In genomic region chr10:95391164-95391563, GRCh38 we compare ENCODE assay signal across 30 cellular contexts.
DNase-seq lines count a peak whose midpoint lies in the region; ATAC-seq and TF ChIP-seq lines count a peak whose summit lies in the region.
"Had no signal": no experiment of that assay in that cellular context is flagged by ENCODE, and none has a peak within 500 bp of the region (broad histone marks: within the 10 kb centered on the region; RNA-seq: fewer than 3 reads in every experiment).

No MANE protein-coding gene starts in this region.

- no peak overlapping the region for H3K9ac ChIP-seq in BLaER1

- no peak for ATAC-seq in gastrocnemius medialis
- ATAC-seq: activated CD4-positive, CD25-positive, alpha-beta regulatory T cell treated with anti-CD3 and anti-CD28 coated beads, Interleukin-2, amount 50 U/mL, for 24 hours; activated CD8-positive, alpha-beta memory T cell treated with anti-CD3 and anti-CD28 coated beads, Interleukin-2, amount 10 ng/mL, durations not matched to agents 7 days and 5 days; activated T-cell treated with anti-CD3 and anti-CD28 coated beads, Interleukin-2, amount 50 U/mL, for 4 hours; HepG2; Panc1; stimulated activated naive B cell treated with anti-CD40 and anti-IgM and Interleukin-4, amounts not matched to agents 10 μg/mL and 1 μg/mL and 100 μg/mL, for 72 hours had no signal

- peaks cover 100% of the 10 kb centered on the region for H4K20me1 ChIP-seq in BLaER1

- no peak for TF ChIP-seq EP300 in esophagus muscularis mucosa (IDR thresholded peaks at IDR 0.05)

- intact Hi-C loops in esophagus muscularis mucosa (cut with DNase I), result no loop called here
- intact Hi-C loops in gastrocnemius medialis (cut with DNase I; ENCODE audit: low total_unique reads), result loop anchor here (2.0 kb wide), 1 partner anchor 14 kb away; no protein-coding TSS in a partner anchor
- intact Hi-C loops in prostate gland (cut with DNase I), result no loop called here

- H3K4me2 ChIP-seq in BLaER1, result peak overlapping the region; percentile 57
- H3K4me2 ChIP-seq: A549, GM23338 had no signal

- TF ChIP-seq POLR2A in esophagus muscularis mucosa (IDR thresholded peaks at IDR 0.05; ENCODE audit: low read depth) (no peak), gastrocnemius medialis (IDR thresholded peaks at IDR 0.05) (no peak), prostate gland (IDR thresholded peaks at IDR 0.05) (no peak)

- H3K36me3 ChIP-seq in BLaER1 (peaks cover 97% of the 10 kb centered on the region), esophagus muscularis mucosa (peaks cover 27 to 77% (median 74%) of the 10 kb centered on the region in 4 donors), gastrocnemius medialis (peaks cover 0 to 32% of the 10 kb centered on the region in 2 donors), prostate gland (no peaks in the 10 kb centered on the region)
- H3K36me3 ChIP-seq: uterus had no signal

- WGBS in esophagus muscularis mucosa, result 20% methylated on average over 1 of the region's 1 CpG
- 40% methylated on average over 1 of the region's 1 CpG for WGBS in prostate gland

- no peak for TF ChIP-seq CTCF in esophagus muscularis mucosa (IDR thresholded peaks at IDR 0.05)
- TF ChIP-seq CTCF in gastrocnemius medialis (IDR thresholded peaks at IDR 0.05 in 4 of 5, conservative IDR thresholded peaks at IDR 0.05 in 1 of 5), result no peak
- no peak for TF ChIP-seq CTCF in prostate gland (IDR thresholded peaks at IDR 0.05)

- H3K4me1 ChIP-seq in BLaER1 (peaks cover 88% of the 10 kb centered on the region), esophagus muscularis mucosa (peaks cover 93 to 99% (median 96%) of the 10 kb centered on the region in 4 donors), gastrocnemius medialis (peaks cover 31% of the 10 kb centered on the region in 2 donors), prostate gland (replicated peaks) (peaks cover 5% of the 10 kb centered on the region)

- H3K4me3 ChIP-seq in BLaER1 (no peak overlapping the region), esophagus muscularis mucosa (no peak overlapping the region), gastrocnemius medialis (no peak overlapping the region), prostate gland (no peak overlapping the region)
- H3K4me3 ChIP-seq: A549, GM23338, testis, uterus had no signal

- H3K27me3 ChIP-seq in BLaER1 (no peaks in the 10 kb centered on the region), esophagus muscularis mucosa (no peaks in the 10 kb centered on the region), gastrocnemius medialis (no peaks in the 10 kb centered on the region), prostate gland (replicated peaks; ENCODE audit: insufficient read depth) (no peaks in the 10 kb centered on the region)
- H3K27me3 ChIP-seq: testis, uterus had no signal

- H3K9me3 ChIP-seq in BLaER1, result no peaks in the 10 kb centered on the region
- H3K9me3 ChIP-seq in esophagus muscularis mucosa, result no peaks in the 10 kb centered on the region
- no peaks in the 10 kb centered on the region for H3K9me3 ChIP-seq in gastrocnemius medialis
- no peaks in the 10 kb centered on the region for H3K9me3 ChIP-seq in prostate gland
- H3K9me3 ChIP-seq: A549, testis, uterus had no signal

- H3K27ac ChIP-seq in BLaER1, result no peak overlapping the region
- peak overlapping the region; percentile 67 to 97 (median 86) for H3K27ac ChIP-seq in esophagus muscularis mucosa (replicated peaks in 1 of 4)
- peak overlapping the region; percentile 91 to 98 (median 97) for H3K27ac ChIP-seq in gastrocnemius medialis
- H3K27ac ChIP-seq in prostate gland, result no peak overlapping the region
- H3K27ac ChIP-seq: A549, testis had no signal

- in situ Hi-C loops in gastrocnemius medialis (cut with MboI; ENCODE audit: low sequenced_read_pairs in 4 of 4) (no loop called here), KBM-7 (cut with MboI; ENCODE audit: low pct_unique_long_range_greater_than_20kb, low sequenced_read_pairs) (no loop called here)

- DNase-seq in NCI-H82 treated with DMSO at 0.1 percent for 48 hours (lab: John Stamatoyannopoulos, UW; ENCODE audit: unreplicated experiment), result peak; percentile 44
- DNase-seq in esophagus muscularis mucosa (ENCODE audit: extremely low spot score), result no peak
- DNase-seq in gastrocnemius medialis, result no peak
- DNase-seq in globus pallidus (ENCODE audit: low spot score), result no peak
- no peak for DNase-seq in KBM-7
- DNase-seq in prostate gland (ENCODE audit: low spot score), result no peak
- DNase-seq in DMS153 treated with DMSO at 0.1 percent for 48 hours (lab: John Stamatoyannopoulos, UW; ENCODE audit: unreplicated experiment), result no peak
- DNase-seq: activated CD4-positive, alpha-beta T cell treated with anti-CD3 and anti-CD28 coated beads, Interleukin-2, amount 50 U/mL, for 4 hours; activated CD8-positive, alpha-beta memory T cell treated with anti-CD3 and anti-CD28 coated beads, Interleukin-2, amount 10 ng/mL, durations not matched to agents 7 days and 5 days; activated gamma-delta T cell treated with Interleukin-2 at 50 U/mL for 16 hours; activated naive CD8-positive, alpha-beta T cell treated with anti-CD3 and anti-CD28 coated beads, Interleukin-2, amount 10 ng/mL, durations not matched to agents 7 days and 5 days; activated T-cell treated with anti-CD3 and anti-CD28 coated beads, Interleukin-2, amount 50 U/mL, for 4 hours; AML-193; CD4-positive, alpha-beta memory T cell; cerebellar nuclear complex; NCI-H1436; NCI-H2081 treated with DMSO at 0.1 percent for 48 hours; NCI-H2227 treated with DMSO at 0.1 percent for 48 hours; NCI-H526 treated with DMSO at 0.1 percent for 48 hours; posterior cingulate gyrus; SHP77 treated with DMSO at 0.1 percent for 48 hours; stimulated activated naive B cell treated with anti-CD40 and anti-IgM and Interleukin-4, amounts not matched to agents 10 μg/mL and 1 μg/mL and 100 μg/mL, for 72 hours; testis; uterus had no signal

Comparison
In these comparisons a context has a peak if more than half of its experiments do, and no peak if none do; other contexts are left out.
1. H3K27ac ChIP-seq: peak in esophagus muscularis mucosa (4 of 4) and gastrocnemius medialis (4 of 4); none in BLaER1 (single experiment) and prostate gland (0 of 2).